ENCODE assay signal across 8 cellular contexts in the genomic region with DNA sequence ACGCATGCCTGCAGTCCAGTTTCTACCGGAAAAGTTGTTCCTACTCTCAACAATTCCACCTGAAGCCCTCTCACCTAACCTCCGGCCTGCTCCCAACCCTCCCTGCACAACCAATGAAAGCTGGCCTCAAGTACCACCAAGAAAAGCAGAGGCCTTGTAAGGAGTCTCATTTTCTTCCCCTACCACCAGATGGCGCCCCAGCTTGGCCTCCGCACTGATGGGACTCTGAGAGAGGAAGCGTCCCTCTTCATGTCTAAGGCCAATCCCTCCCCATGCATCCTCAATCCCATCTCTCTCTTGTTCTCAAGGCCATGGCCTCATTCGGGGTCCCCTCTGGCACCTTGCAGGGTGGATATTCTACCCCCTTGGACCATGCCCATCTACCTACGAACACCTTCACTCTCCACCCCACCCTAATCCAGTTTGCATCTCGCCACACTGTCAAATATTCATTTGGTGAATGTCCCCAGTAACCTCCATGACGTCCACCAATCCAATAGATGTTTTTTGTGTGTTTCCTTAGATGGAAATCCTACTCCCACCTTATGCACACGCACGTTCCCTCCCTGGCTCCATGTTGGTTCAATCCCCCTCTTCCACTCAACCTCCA.
DNase-seq lines count a peak whose midpoint lies in the region; ATAC-seq and TF ChIP-seq lines count a peak whose summit lies in the region.

No MANE protein-coding gene starts in this region.

- no peak overlapping the region for H3K27ac ChIP-seq in substantia nigra (ENCODE audit: low read depth, low read length, poor library complexity, severe bottlenecking)

- H3K4me1 Mint-ChIP-seq in endothelial cell (ENCODE audit: unreplicated experiment): no peaks in the 10 kb centered on the region
- peaks cover 6% of the 10 kb centered on the region for H3K4me1 Mint-ChIP-seq in nephron

- no peak for ATAC-seq in HG03378 (IDR thresholded peaks at IDR 0.05; ENCODE audit: unreplicated experiment)
- ATAC-seq in GM18873 (IDR thresholded peaks at IDR 0.05; ENCODE audit: low FRiP score, unreplicated experiment): no peak

- H3K27me3 Mint-ChIP-seq in endothelial cell (ENCODE audit: unreplicated experiment) (peaks cover 4% of the 10 kb centered on the region), nephron (ENCODE audit: low read depth) (peaks cover 4% of the 10 kb centered on the region)

- H3K9me3 Mint-ChIP-seq in endothelial cell (ENCODE audit: unreplicated experiment) (peaks cover 6% of the 10 kb centered on the region), nephron (peaks cover 9% of the 10 kb centered on the region)

- DNase-seq in NCI-H2029 treated with DMSO at 0.1 percent for 48 hours (lab: John Stamatoyannopoulos, UW): peak; percentile 29
- peak; percentile 47 to 52 for DNase-seq in activated CD4-positive, alpha-beta T cell treated with anti-CD3 and anti-CD28 coated beads, Interleukin-2, amount 50 U/mL, for 4 hours
- DNase-seq in endothelial cell (ENCODE audit: low spot score): peak; percentile 79
- peak in 34 of 49 donors; percentile 1 to 61 (median 24) for DNase-seq in substantia nigra (lab: John Stamatoyannopoulos, UW)

- H3K36me3 Mint-ChIP-seq in endothelial cell (ENCODE audit: low read depth, unreplicated experiment) (no peaks in the 10 kb centered on the region), nephron (ENCODE audit: low read depth) (no peaks in the 10 kb centered on the region)

- H3K4me3 Mint-ChIP-seq in endothelial cell (ENCODE audit: unreplicated experiment) (no peak overlapping the region), nephron (no peak overlapping the region)

- H3K27ac Mint-ChIP-seq in endothelial cell (ENCODE audit: unreplicated experiment): no peak overlapping the region
- H3K27ac Mint-ChIP-seq in nephron: no peak overlapping the region

- peak; percentile 63 for TF ChIP-seq CTCF in GM12872 (IDR thresholded peaks at IDR 0.05; ENCODE audit: insufficient read depth, low read depth, low read length)
- TF ChIP-seq CTCF in endothelial cell (IDR thresholded peaks at IDR 0.05; ENCODE audit: unreplicated experiment): peak; percentile 79
- TF ChIP-seq CTCF in nephron (IDR thresholded peaks at IDR 0.05; ENCODE audit: unreplicated experiment in 3 of 3): peak; percentile 19 to 38 (median 33)

Comparison
In these comparisons a context has a peak if more than half of its experiments do, and no peak if none do; other contexts are left out.
1. DNase-seq: peak in every context shown above with its lines; median percentile 79 in endothelial cell; 50 in activated CD4-positive, alpha-beta T cell treated with anti-CD3 and anti-CD28 coated beads, Interleukin-2, amount 50 U/mL, for 4 hours; 29 in NCI-H2029 treated with DMSO at 0.1 percent for 48 hours; 24 in substantia nigra.